11 cellular contexts compared by ENCODE assay signal in the genomic region with DNA sequence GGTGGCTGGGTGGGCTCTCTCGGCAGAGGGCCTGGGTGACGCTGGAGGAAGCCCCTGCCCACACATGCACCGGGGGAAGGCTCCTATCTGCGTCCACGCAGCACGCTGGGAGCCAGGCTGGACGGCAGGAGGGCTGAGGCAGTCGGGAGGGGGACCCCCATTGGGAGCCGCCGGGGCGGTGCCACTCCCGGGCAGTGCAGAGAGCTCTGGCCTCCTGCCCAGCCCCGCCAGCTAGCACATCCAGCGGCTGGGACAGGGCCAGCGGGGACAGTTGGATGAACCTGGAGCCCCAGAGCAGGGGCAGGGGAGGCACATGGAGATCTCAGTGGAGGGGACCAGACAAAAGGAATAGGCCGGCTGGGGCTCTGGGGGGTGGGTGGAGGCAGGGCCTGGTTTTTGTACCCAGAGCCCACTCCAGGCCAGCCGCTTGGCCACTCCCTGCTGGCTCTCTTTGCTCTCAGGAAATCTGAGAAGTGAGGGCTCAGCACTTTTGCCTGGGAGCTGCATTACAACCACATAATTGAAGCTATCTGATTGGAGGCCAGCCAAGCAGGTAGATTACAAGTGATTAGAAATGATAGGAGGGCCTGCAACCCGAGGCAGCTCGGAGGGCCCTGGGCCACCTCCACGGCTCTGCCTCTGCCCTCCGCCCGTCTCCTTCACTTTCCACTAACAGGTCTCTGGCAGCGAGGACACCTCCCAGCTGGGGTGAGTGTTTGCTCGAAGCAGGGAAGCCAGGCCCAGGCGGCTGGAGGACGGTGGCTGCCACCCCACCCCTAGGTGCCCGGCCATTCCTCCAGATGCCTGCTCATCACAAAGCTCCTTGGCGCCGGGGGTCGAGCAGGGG. TPM values are rescaled to one million over a fixed set of nuclear protein-coding genes. Genes with fewer than 3 reads are reported as not detected.
DNase-seq lines count a peak whose midpoint lies in the region; ATAC-seq, FAIRE-seq and TF ChIP-seq lines count a peak whose summit lies in the region.
"Had no signal": no experiment of that assay in that cellular context is flagged by ENCODE, and none has a peak within 500 bp of the region (broad histone marks: within the 10 kb centered on the region; RNA-seq: fewer than 3 reads in every experiment).

No MANE protein-coding gene starts in this region.

- TF ChIP-seq CTCF in bronchial epithelial cell (IDR thresholded peaks at IDR 0.05; ENCODE audit: insufficient read depth, low read length, severe bottlenecking) (no peak), neural progenitor cell (IDR thresholded peaks at IDR 0.05) (no peak)

- H3K4me3 Mint-ChIP-seq in neural progenitor cell, result no peak overlapping the region
- H3K4me3 Mint-ChIP-seq: central memory CD8-positive, alpha-beta T cell had no signal

- no peaks in the 10 kb centered on the region for H3K27me3 Mint-ChIP-seq in neural progenitor cell (ENCODE audit: insufficient read depth, low read depth)

- H3K4me3 ChIP-seq in bronchial epithelial cell (ENCODE audit: low read depth, low read length) (no peak overlapping the region), neural progenitor cell (no peak overlapping the region)

- no peaks in the 10 kb centered on the region for H4K20me1 ChIP-seq in neural progenitor cell (ENCODE audit: low read depth)

- no peak for ATAC-seq in HG03521 (IDR thresholded peaks at IDR 0.05; ENCODE audit: unreplicated experiment)
- no peak for ATAC-seq in HG02840 (IDR thresholded peaks at IDR 0.05; ENCODE audit: low FRiP score, unreplicated experiment)

- no peak overlapping the region for H3K27ac ChIP-seq in neural progenitor cell

- H3F3A ChIP-seq in neural progenitor cell (ENCODE audit: low read depth), result peaks cover 7% of the 10 kb centered on the region

- H3K4me1 Mint-ChIP-seq in neural progenitor cell, result peaks cover 16% of the 10 kb centered on the region
- H3K4me1 Mint-ChIP-seq: central memory CD8-positive, alpha-beta T cell had no signal

- H3K4me2 ChIP-seq in neural progenitor cell, result peak overlapping the region; percentile 65

- peaks cover 21% of the 10 kb centered on the region for H3K27me3 ChIP-seq in bronchial epithelial cell (ENCODE audit: control insufficient read depth, insufficient read depth, low read length)
- H3K27me3 ChIP-seq in neural progenitor cell, result no peaks in the 10 kb centered on the region

- no peaks in the 10 kb centered on the region for H3K79me2 ChIP-seq in neural progenitor cell (ENCODE audit: low read depth)

- no peak for FAIRE-seq in bronchial epithelial cell (lab: Jason Lieb, UNC)

- no peaks in the 10 kb centered on the region for H3K36me3 Mint-ChIP-seq in neural progenitor cell

- no peak overlapping the region for H3K9ac ChIP-seq in neural progenitor cell

- H2AFZ ChIP-seq in neural progenitor cell (replicated peaks), result peak overlapping the region; percentile 70

- H3K4me1 ChIP-seq in neural progenitor cell, result peaks cover 37% of the 10 kb centered on the region

- no peaks in the 10 kb centered on the region for H3K9me3 Mint-ChIP-seq in neural progenitor cell
- H3K9me3 Mint-ChIP-seq: central memory CD8-positive, alpha-beta T cell had no signal

- H3K9me3 ChIP-seq in neural progenitor cell (ENCODE audit: low read depth), result no peaks in the 10 kb centered on the region

- H3K36me3 ChIP-seq in bronchial epithelial cell (ENCODE audit: control insufficient read depth, insufficient read depth, low read length) (no peaks in the 10 kb centered on the region), neural progenitor cell (no peaks in the 10 kb centered on the region)

- H3K27ac Mint-ChIP-seq in neural progenitor cell, result peak overlapping the region; percentile 68

- DNase-seq in DMS79 treated with DMSO at 0.1 percent for 48 hours (lab: John Stamatoyannopoulos, UW) (peak; percentile 95), NCI-H2107 treated with DMSO at 0.1 percent for 48 hours (lab: John Stamatoyannopoulos, UW; ENCODE audit: unreplicated experiment) (peak; percentile 92), bronchial epithelial cell (ENCODE audit: low read depth) (peak; percentile 26), neural progenitor cell (ENCODE audit: low spot score) (peak; percentile 73), HCEC 1CT (no peak), HPDE6-E6E7 (ENCODE audit: extremely low spot score) (no peak)
- DNase-seq: activated CD4-positive, alpha-beta T cell treated with anti-CD3 and anti-CD28 coated beads for 1 hour; stimulated activated CD4-positive, alpha-beta T cell treated with anti-CD3 and anti-CD28 coated beads, Interleukin-2, amount 100 ng/mL, for 24 hours had no signal

RNA-seq across cellular contexts. Expression of gene ENGASE, which starts 40.1 kb away (rescaled TPM):
- 8.1 and 10.5 TPM in 2 replicates for total RNA-seq in bronchial epithelial cell
- total RNA-seq in neural progenitor cell (ENCODE audit: low replicate concordance), result 11.7 and 29.4 TPM in 2 replicates

Comparison
In these comparisons a context has a peak if more than half of its experiments do, and no peak if none do; other contexts are left out.
1. DNase-seq: peak in DMS79 treated with DMSO at 0.1 percent for 48 hours (single experiment), NCI-H2107 treated with DMSO at 0.1 percent for 48 hours (single experiment), bronchial epithelial cell (single experiment) and neural progenitor cell (single experiment); none in HCEC 1CT (single experiment) and HPDE6-E6E7 (single experiment).